15 cellular contexts compared by ENCODE assay signal in genomic region chr5:150600951-150601773, GRCh38. TPM values are rescaled to one million over a fixed set of nuclear protein-coding genes. Genes with fewer than 3 reads are reported as not detected.
A peak's percentile ranks its signal among the peaks of the same experiment; 100 is the strongest.
DNase-seq lines count a peak whose midpoint lies in the region; ATAC-seq, FAIRE-seq and TF ChIP-seq lines count a peak whose summit lies in the region.
"Had no signal": no experiment of that assay in that cellular context is flagged by ENCODE, and none has a peak within 500 bp of the region (broad histone marks: within the 10 kb centered on the region; RNA-seq: fewer than 3 reads in every experiment).

No MANE protein-coding gene starts in this region.

- no peaks in the 10 kb centered on the region for H3K36me3 Mint-ChIP-seq in astrocyte (ENCODE audit: low read depth, unreplicated experiment)

- no peak overlapping the region for H3K4me3 Mint-ChIP-seq in astrocyte (ENCODE audit: unreplicated experiment)
- H3K4me3 Mint-ChIP-seq: neural crest cell had no signal

- H3K27ac ChIP-seq in astrocyte (ENCODE audit: low read depth, low read length) (no peak overlapping the region), hepatocyte (peak overlapping the region; percentile 96), smooth muscle cell (ENCODE audit: low read depth) (peak overlapping the region; percentile 96)

- no peaks in the 10 kb centered on the region for H3K9me2 ChIP-seq in hepatocyte (replicated peaks; ENCODE audit: insufficient read depth)

- no peaks in the 10 kb centered on the region for H3K27me3 ChIP-seq in astrocyte (ENCODE audit: insufficient read depth, low read length)
- H3K27me3 ChIP-seq in hepatocyte: no peaks in the 10 kb centered on the region
- no peaks in the 10 kb centered on the region for H3K27me3 ChIP-seq in smooth muscle cell (ENCODE audit: low read depth)

- DNase-seq in COLO829 (ENCODE audit: low spot score): peak; percentile 74
- no peak for DNase-seq in astrocyte (ENCODE audit: low read depth)
- DNase-seq in hepatocyte (ENCODE audit: low spot score): no peak
- no peak for DNase-seq in smooth muscle cell (lab: John Stamatoyannopoulos, UW; ENCODE audit: unreplicated experiment)
- no peak for DNase-seq in mesenteric fat pad (ENCODE audit: low spot score)
- DNase-seq in SW480 (ENCODE audit: low spot score): no peak
- DNase-seq in effector CD4-positive, alpha-beta T cell: no peak
- DNase-seq: activated CD8-positive, alpha-beta memory T cell treated with anti-CD3 and anti-CD28 coated beads, Interleukin-2, amount 50 U/mL, for 48 hours; dermis blood vessel endothelial cell; NCI-H1436 treated with DMSO at 0.1 percent for 48 hours; NCI-H69; SIG-M5 had no signal

- H3K27me3 Mint-ChIP-seq in astrocyte (ENCODE audit: low read depth, unreplicated experiment): peaks cover 30% of the 10 kb centered on the region

- H4K20me1 ChIP-seq in astrocyte (ENCODE audit: insufficient read depth, low read length) (no peaks in the 10 kb centered on the region), hepatocyte (ENCODE audit: insufficient read depth, poor library complexity, severe bottlenecking) (no peaks in the 10 kb centered on the region), smooth muscle cell (ENCODE audit: low read depth) (no peaks in the 10 kb centered on the region)

- no peak overlapping the region for H3K4me3 ChIP-seq in astrocyte (ENCODE audit: insufficient read depth, low read depth, low read length)
- H3K4me3 ChIP-seq in hepatocyte: no peak overlapping the region
- peak overlapping the region; percentile 35 for H3K4me3 ChIP-seq in smooth muscle cell

- H3K9me3 ChIP-seq in astrocyte (ENCODE audit: insufficient read depth, low read depth, low read length): no peaks in the 10 kb centered on the region
- H3K9me3 ChIP-seq in hepatocyte (ENCODE audit: low read depth): no peaks in the 10 kb centered on the region
- H3K9me3 ChIP-seq in smooth muscle cell (replicated peaks; ENCODE audit: low read depth): no peaks in the 10 kb centered on the region

- H3K36me3 ChIP-seq in astrocyte (ENCODE audit: insufficient read depth, low read length): no peaks in the 10 kb centered on the region
- no peaks in the 10 kb centered on the region for H3K36me3 ChIP-seq in hepatocyte (replicated peaks; ENCODE audit: insufficient read depth, low read depth)
- no peaks in the 10 kb centered on the region for H3K36me3 ChIP-seq in smooth muscle cell (ENCODE audit: low read depth)

- H3K4me1 Mint-ChIP-seq in astrocyte (ENCODE audit: low read depth, unreplicated experiment): peaks cover 9% of the 10 kb centered on the region

- H3K4me1 ChIP-seq in astrocyte (ENCODE audit: insufficient read depth, low read length) (peaks cover 15% of the 10 kb centered on the region), hepatocyte (ENCODE audit: insufficient read depth) (peaks cover 56% of the 10 kb centered on the region), smooth muscle cell (ENCODE audit: low read depth) (peaks cover 5% of the 10 kb centered on the region)

- H3K4me2 ChIP-seq in astrocyte (ENCODE audit: low read length) (peak overlapping the region; percentile 23), hepatocyte (peak overlapping the region; percentile 77), smooth muscle cell (peak overlapping the region; percentile 84)

- FAIRE-seq in astrocyte (lab: Jason Lieb, UNC): no peak
- FAIRE-seq: G401.6 had no signal

- H3K9ac ChIP-seq in astrocyte (ENCODE audit: low read length): peak overlapping the region; percentile 33
- peak overlapping the region; percentile 92 for H3K9ac ChIP-seq in smooth muscle cell (ENCODE audit: low read depth)

- H2AFZ ChIP-seq in astrocyte (ENCODE audit: low read depth, low read length): no peak overlapping the region
- H2AFZ ChIP-seq in hepatocyte: no peak overlapping the region
- H2AFZ ChIP-seq in smooth muscle cell (ENCODE audit: low read depth): no peak overlapping the region

- no peak overlapping the region for H3K27ac Mint-ChIP-seq in astrocyte (ENCODE audit: unreplicated experiment)

- WGBS in hepatocyte (ENCODE audit: low lambda C conversion rate, missing lambda C conversion rate): 64% methylated on average over 23 of the region's 28 CpGs
- 61% methylated on average over 13 of the region's 28 CpGs for WGBS in smooth muscle cell (ENCODE audit: low lambda C conversion rate)

- ATAC-seq in HG03159 (IDR thresholded peaks at IDR 0.05; ENCODE audit: unreplicated experiment): no peak

- no peaks in the 10 kb centered on the region for H3F3A ChIP-seq in smooth muscle cell (ENCODE audit: low read depth)

- H3K9me3 Mint-ChIP-seq in astrocyte (ENCODE audit: unreplicated experiment): no peaks in the 10 kb centered on the region
- H3K9me3 Mint-ChIP-seq: neural crest cell had no signal

- H3K79me2 ChIP-seq in astrocyte (ENCODE audit: insufficient read depth, low read length) (no peaks in the 10 kb centered on the region), hepatocyte (no peaks in the 10 kb centered on the region), smooth muscle cell (ENCODE audit: low read depth) (peaks cover 31% of the 10 kb centered on the region)

- TF ChIP-seq CTCF in astrocyte (IDR thresholded peaks at IDR 0.05; ENCODE audit: insufficient read depth, low read depth, low read length): no peak
- no peak for TF ChIP-seq CTCF in hepatocyte (IDR thresholded peaks at IDR 0.05; ENCODE audit: poor library complexity)
- TF ChIP-seq CTCF in smooth muscle cell (IDR thresholded peaks at IDR 0.05; ENCODE audit: borderline replicate concordance, insufficient read depth, poor library complexity, severe bottlenecking): no peak

RNA-seq across cellular contexts. Expression of gene SYNPO, which starts 39.3 kb away (rescaled TPM):
- 40.2 and 68.9 TPM in 2 replicates for total RNA-seq in astrocyte
- 6.9 and 8.4 TPM in 2 replicates for total RNA-seq in hepatocyte
- 5.3 and 7.1 TPM in 2 replicates for polyA plus RNA-seq in hepatocyte
- 30.5 and 46.4 TPM in 2 replicates for total RNA-seq in smooth muscle cell
- 34.2 and 36.9 TPM in 2 replicates for polyA plus RNA-seq in smooth muscle cell
- total RNA-seq in mesenteric fat pad: 174 TPM

RNA-seq across cellular contexts. Expression of gene MYOZ3, which starts 59.9 kb away (rescaled TPM):
- total RNA-seq in astrocyte: 5.5 and 9.4 TPM in 2 replicates
- 0.92 and 1.1 TPM in 2 replicates for total RNA-seq in hepatocyte
- 0.83 and 1.8 TPM in 2 replicates for polyA plus RNA-seq in hepatocyte
- total RNA-seq in smooth muscle cell: 6.4 and 8.2 TPM in 2 replicates
- 7.9 and 12.2 TPM in 2 replicates for polyA plus RNA-seq in smooth muscle cell
- 0.42 TPM for total RNA-seq in mesenteric fat pad

Comparison
In these comparisons a context has a peak if more than half of its experiments do, and no peak if none do; other contexts are left out.
1. H3K4me2 ChIP-seq: peak in every context shown above with its lines; median percentile 84 in smooth muscle cell; 77 in hepatocyte; 23 in astrocyte.